In the genomic region with DNA sequence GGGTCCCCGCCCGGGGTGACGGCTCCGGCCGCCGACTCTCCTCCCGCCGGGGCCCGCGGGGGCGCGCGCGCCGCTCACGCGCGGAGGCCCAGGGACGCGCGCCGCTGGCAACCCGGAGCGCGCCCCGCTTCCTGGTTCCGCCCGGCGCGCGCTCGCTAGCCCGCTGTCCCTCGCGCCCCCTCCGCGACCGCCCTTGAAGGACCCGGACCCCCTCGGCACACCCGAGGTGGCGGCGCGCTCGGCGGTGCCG, we compare ENCODE assay signal across 8 cellular contexts. TPM values are rescaled to one million over a fixed set of nuclear protein-coding genes. Genes with fewer than 3 reads are reported as not detected.
A peak's percentile ranks its signal among the peaks of the same experiment; 100 is the strongest.
DNase-seq lines count a peak whose midpoint lies in the region; ATAC-seq lines count a peak whose summit lies in the region.

Gene STAT5B, minus strand, starts transcription at position 33 of the 250 bp plus-strand sequence. CDS start 44,264 bp downstream, outside the sequence.

- peaks cover 19 to 28% of the 10 kb centered on the region in 2 donors for H3K36me3 Mint-ChIP-seq in activated naive CD4-positive, alpha-beta T cell treated with anti-CD3 and anti-CD28 coated beads, Interleukin-2, amount 50 U/mL, for 72 hours

- peak within 1 kb of the TSS; percentile 94 for H3K4me3 ChIP-seq in urinary bladder (ENCODE audit: low read depth, low read length)

- H3K27ac ChIP-seq in urinary bladder (ENCODE audit: low read depth), result peak within 1 kb of the TSS; percentile 86

- H3K36me3 ChIP-seq in urinary bladder (ENCODE audit: insufficient read depth), result no peaks in the 10 kb centered on the region

- WGBS in urinary bladder, result under 1% methylated on average over 47 of the region's 47 CpGs

- peak; percentile 65 for ATAC-seq in GM18909 (IDR thresholded peaks at IDR 0.05; ENCODE audit: poor library complexity, unreplicated experiment)
- peak; percentile 68 to 70 for ATAC-seq in activated naive CD4-positive, alpha-beta T cell treated with anti-CD3 and anti-CD28 coated beads, Interleukin-2, amount 50 U/mL, for 72 hours

- DNase-seq in AML-193 (lab: John Stamatoyannopoulos, UW), result peak; percentile 64 to 71
- DNase-seq in HK-2 (ENCODE audit: unreplicated experiment), result peak; percentile 59
- peak; percentile 47 for DNase-seq in SK-N-DZ (ENCODE audit: low spot score)
- DNase-seq in activated naive CD4-positive, alpha-beta T cell treated with anti-CD3 and anti-CD28 coated beads, Interleukin-2, amount 50 U/mL, for 72 hours (ENCODE audit: low spot score in 2 of 2), result peak; percentile 72 to 75
- peak; percentile 69 for DNase-seq in glomerular visceral epithelial cell (ENCODE audit: extremely low spot score)
- DNase-seq in nucleus accumbens (lab: John Stamatoyannopoulos, UW), result peak in 40 of 56 donors; percentile 26 to 82 (median 51)

- no peaks in the 10 kb centered on the region for H3K9me3 Mint-ChIP-seq in activated naive CD4-positive, alpha-beta T cell treated with anti-CD3 and anti-CD28 coated beads, Interleukin-2, amount 50 U/mL, for 72 hours

- H3K27ac Mint-ChIP-seq in activated naive CD4-positive, alpha-beta T cell treated with anti-CD3 and anti-CD28 coated beads, Interleukin-2, amount 50 U/mL, for 72 hours, result peak within 1 kb of the TSS; percentile 88 to 98

- H3K4me1 ChIP-seq in urinary bladder (ENCODE audit: insufficient read depth), result no peaks in the 10 kb centered on the region

RNA-seq across cellular contexts. Expression of gene STAT5B, which starts in this region (rescaled TPM):
- 25.5 and 36.7 TPM in 2 replicates for polyA plus RNA-seq in SK-N-DZ (2014; cell fraction: cytosol; rRNA removed)
- 72.8 and 97.3 TPM in 2 replicates for polyA plus RNA-seq in SK-N-DZ (2014; cell fraction: nucleus; rRNA removed)
- 100 to 1,000 TPM; 117 to 207 TPM for total RNA-seq in activated naive CD4-positive, alpha-beta T cell treated with anti-CD3 and anti-CD28 coated beads, Interleukin-2, amount 50 U/mL, for 72 hours
- total RNA-seq in urinary bladder, result 37.6 TPM
- 66.3 TPM for polyA plus RNA-seq in urinary bladder

Comparison
In these comparisons a context has a peak if more than half of its experiments do, and no peak if none do; other contexts are left out.
1. Peak in every context shown above with its lines: DNase-seq, ATAC-seq, H3K4me3 ChIP-seq and H3K27ac ChIP-seq.